ENCODE assay signal across 19 cellular contexts in genomic region chr2:176639016-176639343, GRCh38.
DNase-seq lines count a peak whose midpoint lies in the region; ATAC-seq and TF ChIP-seq lines count a peak whose summit lies in the region.
"Had no signal": no experiment of that assay in that cellular context is flagged by ENCODE, and none has a peak within 500 bp of the region (broad histone marks: within the 10 kb centered on the region; RNA-seq: fewer than 3 reads in every experiment).

No MANE protein-coding gene starts in this region.

- no peak overlapping the region for H3K27ac ChIP-seq in HCT116 (ENCODE audit: low read depth, low read length)
- H3K27ac ChIP-seq in SK-N-MC: no peak overlapping the region
- H3K27ac ChIP-seq in mesenchymal stem cell (ENCODE audit: low read length, poor library complexity, severe bottlenecking): no peak overlapping the region
- H3K27ac ChIP-seq: HL-60, RWPE1 had no signal

- H2BK120ac ChIP-seq in mesenchymal stem cell (ENCODE audit: low read depth, low read length): no peak overlapping the region

- H3K36me3 ChIP-seq in HCT116 (ENCODE audit: control insufficient read depth in 1 of 2, insufficient read depth in 2 of 2, low read length in 2 of 2) (no peaks in the 10 kb centered on the region), SK-N-MC (ENCODE audit: insufficient read depth, low read length) (no peaks in the 10 kb centered on the region), mesenchymal stem cell (ENCODE audit: control insufficient read depth in 1 of 2, insufficient read depth in 2 of 2, low read depth in 1 of 2, low read length in 2 of 2) (no peaks in the 10 kb centered on the region)

- no peaks in the 10 kb centered on the region for H3K9me2 ChIP-seq in HCT116 (ENCODE audit: insufficient read depth)

- no peak overlapping the region for H2BK12ac ChIP-seq in mesenchymal stem cell (ENCODE audit: low read length in 2 of 2)

- BruUV-seq in HCT116 (replicated peaks; lab: Mats Ljungman, UMichigan): no TSS peak

- intact Hi-C loops in HCT116 (cut with micrococcal nuclease) (loop anchor here (2.0 to 5.0 kb wide), 2 partner anchors 184 to 508 kb away; no protein-coding TSS in a partner anchor), Right ventricle myocardium inferior (cut with DNase I) (loop anchor here (2.0 to 5.0 kb wide), 2 partner anchors 182 to 512 kb away; no protein-coding TSS in a partner anchor)

- ATAC-seq in HCT116 (no peak), Right ventricle myocardium inferior (no peak)
- ATAC-seq: CD8-positive, alpha-beta T cell had no signal

- H3K79me2 ChIP-seq in HCT116 (ENCODE audit: insufficient read depth, low read length): no peaks in the 10 kb centered on the region

- peak overlapping the region; percentile 100 for H2AFZ ChIP-seq in HCT116 (ENCODE audit: low read depth, low read length, poor library complexity, severe bottlenecking)
- no peak overlapping the region for H2AFZ ChIP-seq in mesenchymal stem cell (ENCODE audit: low read depth, low read length)

- no peaks in the 10 kb centered on the region for H4K20me1 ChIP-seq in HCT116 (ENCODE audit: insufficient read depth)

- 91% methylated on average over 7 of the region's 7 CpGs for WGBS in mesenchymal stem cell

- TF ChIP-seq RAD21 in HCT116 (IDR thresholded peaks at IDR 0.05; ENCODE audit: low read depth): no peak

- no peak overlapping the region for H3K4me3 ChIP-seq in HCT116 (replicated peaks in 1 of 2; ENCODE audit: low read depth in 1 of 2, low read length in 2 of 2)
- peak overlapping the region; percentile 86; the same call in 1 of the 2 replicates for H3K4me3 ChIP-seq in SK-N-MC
- H3K4me3 ChIP-seq in mesenchymal stem cell (ENCODE audit: insufficient read depth in 1 of 2, low read depth in 1 of 2, low read length in 2 of 2): peak overlapping the region in 1 of 2 experiments; percentile 83

- H3K23ac ChIP-seq in mesenchymal stem cell (ENCODE audit: low read length in 2 of 2): no peak overlapping the region

- CTCF ChIA-PET in HCT116 (lab: Charles Lee): interaction anchor here (1.5 to 3.3 kb wide), 5 partner anchors 13 to 512 kb away, joined by 4 to 31 read pairs (median 12); no protein-coding TSS in a partner anchor

- H2BK5ac ChIP-seq in mesenchymal stem cell (ENCODE audit: low read depth, low read length, poor library complexity, severe bottlenecking): no peak overlapping the region

- POLR2A ChIA-PET in HCT116 (lab: Charles Lee): no interaction called here

- DNase-seq in HCT116 (ENCODE audit: low read depth, low spot score): no peak
- no peak for DNase-seq in SK-N-MC (ENCODE audit: low read depth, low spot score)
- no peak for DNase-seq in mesenchymal stem cell
- DNase-seq in NCI-H2029 (lab: John Stamatoyannopoulos, UW): no peak
- no peak for DNase-seq in Right ventricle myocardium inferior (ENCODE audit: missing footprints)
- DNase-seq in GM19240 (ENCODE audit: insufficient read length, low spot score): no peak
- DNase-seq in DMS53 treated with DMSO at 0.1 percent for 48 hours (lab: John Stamatoyannopoulos, UW; ENCODE audit: unreplicated experiment): no peak
- DNase-seq: AML-193; C1 segment of cervical spinal cord; CD8-positive, alpha-beta T cell; KBM-7; NCI-H1092; NCI-H1436 treated with DMSO at 0.1 percent for 48 hours; NCI-H226; NCI-H510A treated with DMSO at 0.1 percent for 48 hours; NCI-H748 treated with DMSO at 0.1 percent for 48 hours; SIG-M5 had no signal

- H3K9ac ChIP-seq in HCT116 (ENCODE audit: low read length) (no peak overlapping the region), SK-N-MC (ENCODE audit: insufficient read length) (no peak overlapping the region), mesenchymal stem cell (ENCODE audit: low read length) (peak overlapping the region; percentile 92)

- H3K4me2 ChIP-seq in HCT116 (ENCODE audit: low read length) (peak overlapping the region; percentile 70; the same call in 1 of the 2 replicates), mesenchymal stem cell (ENCODE audit: low read length, poor library complexity, severe bottlenecking) (no peak overlapping the region)

- TF ChIP-seq POLR2A in HCT116 (IDR thresholded peaks at IDR 0.05; ENCODE audit: borderline replicate concordance, extremely low read depth, insufficient read depth, insufficient read length): no peak

- no peak overlapping the region for H3K14ac ChIP-seq in mesenchymal stem cell (ENCODE audit: low read length in 2 of 2)

- no peaks in the 10 kb centered on the region for H3K27me3 ChIP-seq in HCT116 (ENCODE audit: insufficient read depth, low read length)
- H3K27me3 ChIP-seq in mesenchymal stem cell (ENCODE audit: control insufficient read depth in 1 of 2, insufficient read depth in 1 of 2, low read length in 2 of 2): no peaks in the 10 kb centered on the region

- H4K91ac ChIP-seq in mesenchymal stem cell (ENCODE audit: low read length): no peak overlapping the region

- no peak overlapping the region for H4K8ac ChIP-seq in mesenchymal stem cell (ENCODE audit: low read length)

- H2BK15ac ChIP-seq in mesenchymal stem cell (ENCODE audit: low read depth, poor library complexity, severe bottlenecking): no peak overlapping the region

- peaks cover 0 to 9% of the 10 kb centered on the region in 2 experiments; a peak in 1 of 4 replicates for H3K4me1 ChIP-seq in HCT116 (ENCODE audit: control insufficient read depth in 1 of 2, insufficient read depth in 2 of 2, low read length in 2 of 2)
- peaks cover 3% of the 10 kb centered on the region for H3K4me1 ChIP-seq in mesenchymal stem cell (ENCODE audit: control insufficient read depth, insufficient read depth, low read depth, low read length)

- H3K79me1 ChIP-seq in mesenchymal stem cell (replicated peaks; ENCODE audit: low read length, poor library complexity, severe bottlenecking): no peaks in the 10 kb centered on the region

- RAD21 ChIA-PET in HCT116 (lab: Charles Lee; ENCODE audit: low non-redundant PET in 1 of 2, low total read pairs in 2 of 2, uncharacterized antibody in 2 of 2, unreplicated experiment in 2 of 2): interaction anchor here (0.7 to 1.2 kb wide), 2 partner anchors 499 to 502 kb away, joined by 3 to 9 read pairs; no protein-coding TSS in a partner anchor

- no peak overlapping the region for H2AK5ac ChIP-seq in mesenchymal stem cell (ENCODE audit: low read length, severe bottlenecking)

- H3K4ac ChIP-seq in mesenchymal stem cell (ENCODE audit: low read depth in 1 of 2, low read length in 2 of 2): no peak overlapping the region

- H3K18ac ChIP-seq in mesenchymal stem cell (ENCODE audit: low read depth in 1 of 2, low read length in 2 of 2): no peak overlapping the region

- H3K9me3 ChIP-seq in HCT116 (ENCODE audit: control insufficient read depth in 1 of 2, insufficient read depth in 1 of 2, low read depth in 1 of 2, low read length in 2 of 2): no peaks in the 10 kb centered on the region
- H3K9me3 ChIP-seq in SK-N-MC (ENCODE audit: low read depth, low read length): no peaks in the 10 kb centered on the region
- H3K9me3 ChIP-seq in mesenchymal stem cell (ENCODE audit: control insufficient read depth, low read length): no peaks in the 10 kb centered on the region

- TF ChIP-seq CTCF in HCT116 (IDR thresholded peaks at IDR 0.05 in 2 of 3, conservative IDR thresholded peaks at IDR 0.05 in 1 of 3; ENCODE audit: borderline replicate concordance in 1 of 3, insufficient read depth in 1 of 3, low read depth in 2 of 3, low read length in 2 of 3): no peak

TF ChIP-seq in HCT116, 20 proteins besides CTCF, POLR2A, EP300 and RAD21:
- TF ChIP-seq MAX (IDR thresholded peaks at IDR 0.05) (no peak), TCF7L2 (IDR thresholded peaks at IDR 0.05; ENCODE audit: borderline replicate concordance, extremely low read depth, insufficient read depth, insufficient read length) (no peak), SIN3A (IDR thresholded peaks at IDR 0.05; ENCODE audit: low read depth) (no peak), SP1 (IDR thresholded peaks at IDR 0.05; ENCODE audit: low read depth) (no peak), FOSL1 (IDR thresholded peaks at IDR 0.05; ENCODE audit: low read depth) (no peak), CBX3 (IDR thresholded peaks at IDR 0.05; ENCODE audit: low read depth) (no peak), EGR1 (IDR thresholded peaks at IDR 0.05; ENCODE audit: low read depth) (no peak), ZBTB33 (IDR thresholded peaks at IDR 0.05; ENCODE audit: extremely low read depth, insufficient replicate concordance, low read length) (no peak), SRF (IDR thresholded peaks at IDR 0.05; ENCODE audit: low read depth) (no peak), JUND (IDR thresholded peaks at IDR 0.05) (no peak), ZNF274 (IDR thresholded peaks at IDR 0.05; ENCODE audit: low read depth, low read length) (no peak), POLR2AphosphoS5 (IDR thresholded peaks at IDR 0.05; ENCODE audit: low read depth, low read length) (no peak)
TF ChIP-seq in HCT116: peak in this region for 0.
